1 cellular context compared by ENCODE assay signal in the genomic region with DNA sequence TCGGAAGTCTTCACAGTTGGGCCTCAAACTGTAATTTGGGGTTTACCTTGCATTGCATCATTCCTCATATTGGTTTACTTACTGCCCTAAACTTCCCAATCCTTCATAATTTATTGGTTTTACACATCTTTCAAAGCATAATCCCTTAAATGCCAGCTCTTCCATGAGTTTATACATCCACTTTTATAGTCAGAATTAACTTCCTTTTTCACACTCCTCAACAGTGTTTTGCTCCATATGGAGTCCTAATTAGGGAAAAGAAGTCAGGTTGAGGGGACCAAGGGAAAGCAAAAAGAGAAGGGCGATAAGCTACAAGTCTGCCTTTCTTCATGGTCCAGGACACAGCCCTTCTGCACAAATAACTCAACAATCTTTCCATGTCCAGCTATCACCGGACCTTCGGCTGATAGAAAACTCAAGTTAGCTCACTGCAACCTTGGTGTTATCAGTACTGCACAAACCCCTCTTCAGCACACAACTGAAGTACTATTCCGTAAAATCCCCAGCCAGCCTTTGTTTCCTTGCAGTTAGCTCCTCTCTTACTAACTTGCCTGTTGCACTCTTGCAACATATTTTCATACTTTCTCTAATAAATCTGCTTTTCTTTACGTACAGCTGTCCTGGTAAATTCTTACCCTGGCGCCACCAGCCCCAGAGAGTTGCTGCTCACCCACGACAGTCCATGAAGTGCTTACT.
TF ChIP-seq lines count a peak whose summit lies in the region.

No MANE protein-coding gene starts in this region.

TF ChIP-seq in K562, 482 proteins besides CTCF, POLR2A, EP300 and RAD21 (continued from another document and continues in another):
- TF ChIP-seq, protein P1, sequence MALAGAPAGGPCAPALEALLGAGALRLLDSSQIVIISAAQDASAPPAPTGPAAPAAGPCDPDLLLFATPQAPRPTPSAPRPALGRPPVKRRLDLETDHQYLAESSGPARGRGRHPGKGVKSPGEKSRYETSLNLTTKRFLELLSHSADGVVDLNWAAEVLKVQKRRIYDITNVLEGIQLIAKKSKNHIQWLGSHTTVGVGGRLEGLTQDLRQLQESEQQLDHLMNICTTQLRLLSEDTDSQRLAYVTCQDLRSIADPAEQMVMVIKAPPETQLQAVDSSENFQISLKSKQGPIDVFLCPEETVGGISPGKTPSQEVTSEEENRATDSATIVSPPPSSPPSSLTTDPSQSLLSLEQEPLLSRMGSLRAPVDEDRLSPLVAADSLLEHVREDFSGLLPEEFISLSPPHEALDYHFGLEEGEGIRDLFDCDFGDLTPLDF (CRISPR knock-in tag; IDR thresholded peaks at IDR 0.05), result peak; percentile 73; the same call in 1 of the 2 replicates
- TF ChIP-seq, protein P2, sequence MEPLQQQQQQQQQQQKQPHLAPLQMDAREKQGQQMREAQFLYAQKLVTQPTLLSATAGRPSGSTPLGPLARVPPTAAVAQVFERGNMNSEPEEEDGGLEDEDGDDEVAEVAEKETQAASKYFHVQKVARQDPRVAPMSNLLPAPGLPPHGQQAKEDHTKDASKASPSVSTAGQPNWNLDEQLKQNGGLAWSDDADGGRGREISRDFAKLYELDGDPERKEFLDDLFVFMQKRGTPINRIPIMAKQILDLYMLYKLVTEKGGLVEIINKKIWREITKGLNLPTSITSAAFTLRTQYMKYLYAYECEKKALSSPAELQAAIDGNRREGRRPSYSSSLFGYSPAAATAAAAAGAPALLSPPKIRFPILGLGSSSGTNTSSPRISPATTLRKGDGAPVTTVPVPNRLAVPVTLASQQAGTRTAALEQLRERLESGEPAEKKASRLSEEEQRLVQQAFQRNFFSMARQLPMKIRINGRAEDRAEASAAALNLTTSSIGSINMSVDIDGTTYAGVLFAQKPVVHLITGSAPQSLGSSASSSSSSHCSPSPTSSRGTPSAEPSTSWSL (CRISPR knock-in tag; IDR thresholded peaks at IDR 0.05; ENCODE audit: borderline replicate concordance), result no peak
- TF ChIP-seq TRIM28 (IDR thresholded peaks at IDR 0.05), result 0 out of 2 replicates have a peak, but pooled peaks have one; percentile 51
- peak; percentile 80 for TF ChIP-seq SMARCA4 (IDR thresholded peaks at IDR 0.05)
- peak; percentile 94 for TF ChIP-seq ATF4 (CRISPR knock-in tag; IDR thresholded peaks at IDR 0.05)
- no peak for TF ChIP-seq ZC3H8 (IDR thresholded peaks at IDR 0.05)
- peak; percentile 83 for TF ChIP-seq TCF3 (CRISPR knock-in tag; IDR thresholded peaks at IDR 0.05)
- no peak for TF ChIP-seq FOXA3 (CRISPR knock-in tag; conservative IDR thresholded peaks at IDR 0.05 in 1 of 2, IDR thresholded peaks at IDR 0.05 in 1 of 2)
- peak; percentile 62; the same call in 1 of the 2 replicates for TF ChIP-seq MTA3 (IDR thresholded peaks at IDR 0.05; ENCODE audit: borderline replicate concordance)
- TF ChIP-seq TARDBP (IDR thresholded peaks at IDR 0.05), result no peak
- no peak for TF ChIP-seq XRCC3 (IDR thresholded peaks at IDR 0.05)
- TF ChIP-seq NONO (IDR thresholded peaks at IDR 0.05; ENCODE audit: low read depth in 2 of 2, low read length in 1 of 2), result no peak
- no peak for TF ChIP-seq ZNF41 (CRISPR knock-in tag; conservative IDR thresholded peaks at IDR 0.05)
- TF ChIP-seq ZNF511 (CRISPR knock-in tag; IDR thresholded peaks at IDR 0.05), result no peak
- TF ChIP-seq CBX8 (IDR thresholded peaks at IDR 0.05; ENCODE audit: borderline replicate concordance, extremely low read depth, low read depth, low read length, poor library complexity, severe bottlenecking), result no peak
- no peak for TF ChIP-seq SIRT6 (IDR thresholded peaks at IDR 0.05; ENCODE audit: low read depth, low read length)
- TF ChIP-seq KAT8 (IDR thresholded peaks at IDR 0.05; ENCODE audit: low read depth), result no peak
- TF ChIP-seq PRDM10 (IDR thresholded peaks at IDR 0.05; ENCODE audit: partially characterized antibody), result no peak
- TF ChIP-seq HCFC1 (IDR thresholded peaks at IDR 0.05; ENCODE audit: low read depth, low read length), result no peak
- no peak for TF ChIP-seq MED1 (CRISPR knock-in tag; IDR thresholded peaks at IDR 0.05; ENCODE audit: borderline replicate concordance)
- TF ChIP-seq DDX20 (tag; IDR thresholded peaks at IDR 0.05; ENCODE audit: low read depth), result no peak
- no peak for TF ChIP-seq BCL6 (CRISPR knock-in tag; IDR thresholded peaks at IDR 0.05)
- no peak for TF ChIP-seq ZNF318 (IDR thresholded peaks at IDR 0.05; ENCODE audit: borderline replicate concordance in 1 of 2, low read depth in 1 of 2)
- 0 out of 2 replicates have a peak, but pooled peaks have one; percentile 13 for TF ChIP-seq MEF2D (tag; conservative IDR thresholded peaks at IDR 0.05; ENCODE audit: low read depth)
- TF ChIP-seq BRCA1 (IDR thresholded peaks at IDR 0.05), result no peak
- no peak for TF ChIP-seq BRCA1 (CRISPR knock-in tag; IDR thresholded peaks at IDR 0.05)
- TF ChIP-seq ELF4 (CRISPR knock-in tag; IDR thresholded peaks at IDR 0.05), result no peak
- TF ChIP-seq RB1 (IDR thresholded peaks at IDR 0.05; ENCODE audit: low read depth), result no peak
- peak; percentile 49; the same call in 1 of the 2 replicates for TF ChIP-seq SOX6 (IDR thresholded peaks at IDR 0.05)
- no peak for TF ChIP-seq DACH1 (IDR thresholded peaks at IDR 0.05; ENCODE audit: partially characterized antibody)
- TF ChIP-seq ZBTB12 (CRISPR knock-in tag; IDR thresholded peaks at IDR 0.05), result no peak
- TF ChIP-seq SMAD1 (IDR thresholded peaks at IDR 0.05; ENCODE audit: low read depth, low read length, partially characterized antibody), result peak; percentile 18
- TF ChIP-seq, protein P3, sequence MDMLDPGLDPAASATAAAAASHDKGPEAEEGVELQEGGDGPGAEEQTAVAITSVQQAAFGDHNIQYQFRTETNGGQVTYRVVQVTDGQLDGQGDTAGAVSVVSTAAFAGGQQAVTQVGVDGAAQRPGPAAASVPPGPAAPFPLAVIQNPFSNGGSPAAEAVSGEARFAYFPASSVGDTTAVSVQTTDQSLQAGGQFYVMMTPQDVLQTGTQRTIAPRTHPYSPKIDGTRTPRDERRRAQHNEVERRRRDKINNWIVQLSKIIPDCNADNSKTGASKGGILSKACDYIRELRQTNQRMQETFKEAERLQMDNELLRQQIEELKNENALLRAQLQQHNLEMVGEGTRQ (CRISPR knock-in tag; IDR thresholded peaks at IDR 0.05), result no peak
- no peak for TF ChIP-seq CC2D1A (IDR thresholded peaks at IDR 0.05)
- TF ChIP-seq, protein P4, sequence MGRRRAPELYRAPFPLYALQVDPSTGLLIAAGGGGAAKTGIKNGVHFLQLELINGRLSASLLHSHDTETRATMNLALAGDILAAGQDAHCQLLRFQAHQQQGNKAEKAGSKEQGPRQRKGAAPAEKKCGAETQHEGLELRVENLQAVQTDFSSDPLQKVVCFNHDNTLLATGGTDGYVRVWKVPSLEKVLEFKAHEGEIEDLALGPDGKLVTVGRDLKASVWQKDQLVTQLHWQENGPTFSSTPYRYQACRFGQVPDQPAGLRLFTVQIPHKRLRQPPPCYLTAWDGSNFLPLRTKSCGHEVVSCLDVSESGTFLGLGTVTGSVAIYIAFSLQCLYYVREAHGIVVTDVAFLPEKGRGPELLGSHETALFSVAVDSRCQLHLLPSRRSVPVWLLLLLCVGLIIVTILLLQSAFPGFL (CRISPR knock-in tag; IDR thresholded peaks at IDR 0.05), result no peak
- TF ChIP-seq, protein P5, sequence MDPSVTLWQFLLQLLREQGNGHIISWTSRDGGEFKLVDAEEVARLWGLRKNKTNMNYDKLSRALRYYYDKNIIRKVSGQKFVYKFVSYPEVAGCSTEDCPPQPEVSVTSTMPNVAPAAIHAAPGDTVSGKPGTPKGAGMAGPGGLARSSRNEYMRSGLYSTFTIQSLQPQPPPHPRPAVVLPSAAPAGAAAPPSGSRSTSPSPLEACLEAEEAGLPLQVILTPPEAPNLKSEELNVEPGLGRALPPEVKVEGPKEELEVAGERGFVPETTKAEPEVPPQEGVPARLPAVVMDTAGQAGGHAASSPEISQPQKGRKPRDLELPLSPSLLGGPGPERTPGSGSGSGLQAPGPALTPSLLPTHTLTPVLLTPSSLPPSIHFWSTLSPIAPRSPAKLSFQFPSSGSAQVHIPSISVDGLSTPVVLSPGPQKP (CRISPR knock-in tag; IDR thresholded peaks at IDR 0.05), result no peak
